Comparison of ENCODE assay signal across 14 cellular contexts in genomic region chr1:209758360-209758759, GRCh38. TPM values are rescaled to one million over a fixed set of nuclear protein-coding genes. Genes with fewer than 3 reads are reported as not detected.
DNase-seq lines count a peak whose midpoint lies in the region; ATAC-seq and TF ChIP-seq lines count a peak whose summit lies in the region.
"Had no signal": no experiment of that assay in that cellular context is flagged by ENCODE, and none has a peak within 500 bp of the region (broad histone marks: within the 10 kb centered on the region; RNA-seq: fewer than 3 reads in every experiment).

No MANE protein-coding gene starts in this region.

- no peak for ATAC-seq in effector memory CD8-positive, alpha-beta T cell (replicated peaks)
- ATAC-seq in HG03521 (IDR thresholded peaks at IDR 0.05; ENCODE audit: unreplicated experiment) (no peak), GM19324 (IDR thresholded peaks at IDR 0.05; ENCODE audit: low FRiP score, unreplicated experiment) (no peak)

- no peaks in the 10 kb centered on the region for H3K27me3 ChIP-seq in SU-DHL-6 (ENCODE audit: low read length)
- H3K27me3 ChIP-seq in thymus (ENCODE audit: control insufficient read depth, insufficient read depth): no peaks in the 10 kb centered on the region
- H3K27me3 ChIP-seq: ovary had no signal

- no peaks in the 10 kb centered on the region for H4K20me1 ChIP-seq in SU-DHL-6 (ENCODE audit: low read depth, low read length)

- H3K27ac ChIP-seq in SU-DHL-6 (ENCODE audit: low read depth, low read length): no peak overlapping the region
- peak overlapping the region; percentile 54 for H3K27ac ChIP-seq in thymus (ENCODE audit: low read depth)
- H3K27ac ChIP-seq: ovary had no signal

- H2AFZ ChIP-seq in SU-DHL-6 (ENCODE audit: low read depth, low read length, severe bottlenecking): no peak overlapping the region

- no peaks in the 10 kb centered on the region for H3K9me3 ChIP-seq in SU-DHL-6 (ENCODE audit: insufficient read depth, low read length)
- no peaks in the 10 kb centered on the region for H3K9me3 ChIP-seq in thymus (ENCODE audit: control insufficient read depth)
- H3K9me3 ChIP-seq: ovary had no signal

- H3K4me3 ChIP-seq in SU-DHL-6 (ENCODE audit: insufficient read depth, low read length, poor library complexity, severe bottlenecking) (no peak overlapping the region), thymus (ENCODE audit: low read length) (peak overlapping the region; percentile 61)
- H3K4me3 ChIP-seq: ovary, smooth muscle cell had no signal

- H3K9ac ChIP-seq in SU-DHL-6 (ENCODE audit: low read length): no peak overlapping the region

- peaks cover 77% of the 10 kb centered on the region for H3K4me1 Mint-ChIP-seq in activated naive CD4-positive, alpha-beta T cell treated with anti-CD3 and anti-CD28 coated beads, Interleukin-2, amount 10 ng/mL, durations not matched to agents 7 days and 5 days
- peaks cover 70 to 79% of the 10 kb centered on the region in 2 donors for H3K4me1 Mint-ChIP-seq in effector memory CD8-positive, alpha-beta T cell (ENCODE audit: low read depth in 2 of 2)

- H3F3A ChIP-seq in SU-DHL-6 (ENCODE audit: insufficient read depth): no peaks in the 10 kb centered on the region

- no peak for DNase-seq in activated naive CD4-positive, alpha-beta T cell treated with anti-CD3 and anti-CD28 coated beads, Interleukin-2, amount 10 ng/mL, durations not matched to agents 7 days and 5 days
- no peak for DNase-seq in activated naive CD4-positive, alpha-beta T cell treated with anti-CD3 and anti-CD28 coated beads, Interleukin-2, amount 50 U/mL, for 16 hours
- DNase-seq in effector memory CD8-positive, alpha-beta T cell: no peak
- DNase-seq in D341Med (ENCODE audit: low spot score): no peak
- DNase-seq: DMS53; effector CD4-positive, alpha-beta T cell; foreskin fibroblast; ovary; SIG-M5 had no signal

- H3K9me3 Mint-ChIP-seq in activated naive CD4-positive, alpha-beta T cell treated with anti-CD3 and anti-CD28 coated beads, Interleukin-2, amount 10 ng/mL, durations not matched to agents 7 days and 5 days: no peaks in the 10 kb centered on the region
- H3K9me3 Mint-ChIP-seq in effector memory CD8-positive, alpha-beta T cell: no peaks in the 10 kb centered on the region

- peaks cover 20% of the 10 kb centered on the region; the same call in 1 of the 2 replicates for H3K79me2 ChIP-seq in SU-DHL-6 (ENCODE audit: insufficient read depth, low read length)

- 40% methylated on average over 2 of the region's 2 CpGs for WGBS in thymus

- no peaks in the 10 kb centered on the region for H3K9me2 ChIP-seq in SU-DHL-6 (replicated peaks; ENCODE audit: insufficient read depth, low read length)

- TF ChIP-seq CTCF in SU-DHL-6 (IDR thresholded peaks at IDR 0.05; ENCODE audit: insufficient read depth, low read length, poor library complexity, severe bottlenecking): no peak

- CTCF ChIA-PET in activated naive CD4-positive, alpha-beta T cell treated with anti-CD3 and anti-CD28 coated beads, Interleukin-2, amount 10 ng/mL, durations not matched to agents 7 days and 5 days (lab: Charles Lee): interaction anchor here (1.4 to 3.3 kb wide), 2 partner anchors 10 kb away, joined by 9 to 21 read pairs; no protein-coding TSS in a partner anchor

- H3K4me3 Mint-ChIP-seq in activated naive CD4-positive, alpha-beta T cell treated with anti-CD3 and anti-CD28 coated beads, Interleukin-2, amount 10 ng/mL, durations not matched to agents 7 days and 5 days: peak overlapping the region; percentile 99
- peak overlapping the region; percentile 92 to 97 for H3K4me3 Mint-ChIP-seq in effector memory CD8-positive, alpha-beta T cell

- peaks cover 33% of the 10 kb centered on the region for H3K4me1 ChIP-seq in thymus (ENCODE audit: control insufficient read depth, insufficient read depth, low read length)

- H3K36me3 ChIP-seq in SU-DHL-6 (ENCODE audit: low read length) (no peaks in the 10 kb centered on the region; the same call in 1 of the 2 replicates), thymus (ENCODE audit: control insufficient read depth, insufficient read depth) (peaks cover 43% of the 10 kb centered on the region)
- H3K36me3 ChIP-seq: ovary had no signal

- no peaks in the 10 kb centered on the region for H3K27me3 Mint-ChIP-seq in activated naive CD4-positive, alpha-beta T cell treated with anti-CD3 and anti-CD28 coated beads, Interleukin-2, amount 10 ng/mL, durations not matched to agents 7 days and 5 days
- no peaks in the 10 kb centered on the region for H3K27me3 Mint-ChIP-seq in effector memory CD8-positive, alpha-beta T cell

- peak overlapping the region; percentile 4 for H3K4me2 ChIP-seq in SU-DHL-6 (ENCODE audit: low read depth, low read length, poor library complexity, severe bottlenecking)
- H3K4me2 ChIP-seq: smooth muscle cell had no signal

- H3K36me3 Mint-ChIP-seq in activated naive CD4-positive, alpha-beta T cell treated with anti-CD3 and anti-CD28 coated beads, Interleukin-2, amount 10 ng/mL, durations not matched to agents 7 days and 5 days: peaks cover 77% of the 10 kb centered on the region
- H3K36me3 Mint-ChIP-seq in effector memory CD8-positive, alpha-beta T cell (ENCODE audit: insufficient read depth): peaks cover 63% of the 10 kb centered on the region

- H3K27ac Mint-ChIP-seq in activated naive CD4-positive, alpha-beta T cell treated with anti-CD3 and anti-CD28 coated beads, Interleukin-2, amount 10 ng/mL, durations not matched to agents 7 days and 5 days: peak overlapping the region; percentile 67
- peak overlapping the region; percentile 93 to 94 for H3K27ac Mint-ChIP-seq in effector memory CD8-positive, alpha-beta T cell

RNA-seq across cellular contexts. Expression of gene TRAF3IP3, which starts 2.5 kb away (rescaled TPM):
- polyA plus RNA-seq in thymus: 142 TPM
- polyA plus RNA-seq: smooth muscle cell had no signal

RNA-seq across cellular contexts. Expression of gene C1orf74, which starts 26.0 kb away (rescaled TPM):
- 2.8 TPM for polyA plus RNA-seq in thymus

RNA-seq across cellular contexts. Expression of gene IRF6, which starts 47.6 kb away (rescaled TPM):
- 39.9 TPM for polyA plus RNA-seq in thymus

RNA-seq across cellular contexts. Expression of gene HSD11B1, which starts 53.7 kb away (rescaled TPM):
- 0.55 TPM for polyA plus RNA-seq in thymus
- polyA plus RNA-seq: smooth muscle cell had no signal
